In genomic region chrX:47129157-47129878, GRCh38 we compare ENCODE assay signal across 9 cellular contexts. TPM values are rescaled to one million over a fixed set of nuclear protein-coding genes. Genes with fewer than 3 reads are reported as not detected.
DNase-seq lines count a peak whose midpoint lies in the region; ATAC-seq, FAIRE-seq and TF ChIP-seq lines count a peak whose summit lies in the region.
"Had no signal": no experiment of that assay in that cellular context is flagged by ENCODE, and none has a peak within 500 bp of the region (broad histone marks: within the 10 kb centered on the region; RNA-seq: fewer than 3 reads in every experiment).

No MANE protein-coding gene starts in this region.

- H3K9ac ChIP-seq in kidney (ENCODE audit: low read length in 2 of 2), result peak overlapping the region; percentile 48 to 71

- intact Hi-C loops in kidney (cut with DNase I), result no loop called here

- no peaks in the 10 kb centered on the region for H3K9me3 ChIP-seq in kidney (ENCODE audit: control insufficient read depth in 1 of 2, low read length in 2 of 2)

- TF ChIP-seq CTCF in AG10803 (conservative IDR thresholded peaks at IDR 0.05; ENCODE audit: low read length) (no peak), kidney (IDR thresholded peaks at IDR 0.05; ENCODE audit: borderline replicate concordance, extremely low read depth, insufficient read depth) (no peak)

- H3K27ac ChIP-seq in kidney (ENCODE audit: low read depth in 2 of 2, low read length in 2 of 2), result peak overlapping the region; percentile 71 to 80

- DNase-seq in AG10803 (ENCODE audit: low read depth), result peak; percentile 96
- DNase-seq in NCI-H345 treated with DMSO at 0.1 percent for 48 hours (lab: John Stamatoyannopoulos, UW; ENCODE audit: unreplicated experiment), result peak; percentile 86
- peak; percentile 92 for DNase-seq in cerebellum (ENCODE audit: low spot score)
- peak; percentile 92 for DNase-seq in kidney
- DNase-seq in stimulated activated CD4-positive, alpha-beta T cell treated with anti-CD3 and anti-CD28 coated beads, Interleukin-15, amount 100 ng/mL, for 1 hour (ENCODE audit: low read depth in 1 of 2, low spot score in 1 of 2), result peak; percentile 74

- H3K4me3 ChIP-seq in AG10803 (ENCODE audit: low read length) (peak overlapping the region; percentile 72), kidney (ENCODE audit: low read length in 2 of 2) (peak overlapping the region; percentile 88 to 92)

- no peaks in the 10 kb centered on the region for H3K36me3 ChIP-seq in kidney (ENCODE audit: control insufficient read depth in 1 of 2, insufficient read depth in 2 of 2, low read length in 2 of 2)

- peak; percentile 98 for FAIRE-seq in kidney (lab: Jason Lieb, UNC)
- FAIRE-seq: TTC549 had no signal

- H3K4me1 ChIP-seq in kidney (ENCODE audit: control insufficient read depth in 1 of 2, insufficient read depth in 1 of 2, low read depth in 1 of 2, low read length in 2 of 2), result no peaks in the 10 kb centered on the region

- ATAC-seq in GM19035 (IDR thresholded peaks at IDR 0.05; ENCODE audit: unreplicated experiment), result peak; percentile 97
- ATAC-seq in HG03342 (IDR thresholded peaks at IDR 0.05; ENCODE audit: unreplicated experiment), result peak; percentile 97
- peak; percentile 99 to 100 for ATAC-seq in activated CD4-positive, CD25-positive, alpha-beta regulatory T cell treated with anti-CD3 and anti-CD28 coated beads, Interleukin-2, amount 50 U/mL, for 24 hours

RNA-seq across cellular contexts. Expression of gene NDUFB11, which starts 15.2 kb away (rescaled TPM):
- total RNA-seq in cerebellum (37.2 TPM), kidney (70.7 TPM)
- polyA plus RNA-seq in kidney (ENCODE audit: insufficient read depth, low read depth, low replicate concordance), result 215 TPM

RNA-seq across cellular contexts. Expression of gene RBM10, which starts 15.7 kb away (rescaled TPM):
- 31.8 TPM for total RNA-seq in cerebellum
- total RNA-seq in kidney, result 31.7 TPM
- polyA plus RNA-seq in kidney (ENCODE audit: insufficient read depth, low read depth, low replicate concordance), result 27.5 TPM

RNA-seq across cellular contexts. Expression of gene RGN, which starts 51.1 kb away (rescaled TPM):
- total RNA-seq in cerebellum (7.0 TPM), kidney (11.9 TPM)
- 89.1 TPM for polyA plus RNA-seq in kidney (ENCODE audit: insufficient read depth, low read depth, low replicate concordance)

Comparison
In these comparisons a context has a peak if more than half of its experiments do, and no peak if none do; other contexts are left out.
1. Peak in every context shown above with its lines: DNase-seq, ATAC-seq, H3K4me3 ChIP-seq and H3K27ac ChIP-seq.